9 cellular contexts compared by ENCODE assay signal in genomic region chr12:120170631-120171030, GRCh38.
"Had no signal": no experiment of that assay in that cellular context is flagged by ENCODE, and none has a peak within 500 bp of the region (broad histone marks: within the 10 kb centered on the region; RNA-seq: fewer than 3 reads in every experiment).

No MANE protein-coding gene starts in this region.

- H3K4me3 Mint-ChIP-seq: H9, HFFc6, IgD-negative memory B cell had no signal

- H3K4me1 Mint-ChIP-seq: H9 had no signal

- H3K9ac ChIP-seq: GM23248, KMS-11 had no signal

- H3K9me3 Mint-ChIP-seq: H9, HFFc6, IgD-negative memory B cell had no signal

- H3K4me3 ChIP-seq: GM23248 had no signal

- H2AFZ ChIP-seq: GM23248 had no signal

- H3K27ac ChIP-seq: GM23248, KMS-11 had no signal

- H3K27ac Mint-ChIP-seq: H9, IgD-negative memory B cell had no signal

- H3K4me2 ChIP-seq: KMS-11 had no signal

- DNase-seq: GM23248, H9, KBM-7 had no signal

- H3K27me3 Mint-ChIP-seq: IgD-negative memory B cell had no signal

- FAIRE-seq: H1, H54, HTR-8/SVneo had no signal
